In the genomic region with DNA sequence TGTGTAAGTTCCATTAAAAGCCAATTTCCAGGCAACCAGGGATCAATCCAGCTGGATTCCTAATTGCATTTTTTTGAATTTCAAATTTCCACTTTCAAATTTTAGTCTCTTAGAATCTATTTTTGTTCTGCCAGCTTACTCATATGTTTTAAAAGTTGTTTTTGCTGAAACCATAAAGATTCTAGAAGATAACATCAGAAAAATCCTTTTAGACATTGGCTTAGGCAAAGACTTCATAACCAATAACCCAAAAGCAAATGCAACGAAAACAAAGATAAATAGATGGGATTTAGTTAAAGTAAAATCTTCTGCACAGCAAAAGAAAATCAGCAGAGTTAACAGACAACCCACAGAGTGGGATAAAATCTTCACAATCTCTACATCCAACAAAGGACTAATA, we compare ENCODE assay signal across 8 cellular contexts.
"Had no signal": no experiment of that assay in that cellular context is flagged by ENCODE, and none has a peak within 500 bp of the region (broad histone marks: within the 10 kb centered on the region; RNA-seq: fewer than 3 reads in every experiment).

No MANE protein-coding gene starts in this region.

- H3K4me3 ChIP-seq: GM23248, GM23338, HAP-1 had no signal

- DNase-seq: GM23248, GOT3, H7, H9, HCEC 1CT had no signal

- H3K27ac ChIP-seq: GM23248 had no signal

- H3K4me2 ChIP-seq: GM23338 had no signal

- H3K9me3 ChIP-seq: HAP-1 had no signal

- H3K9ac ChIP-seq: GM23248 had no signal

- H3K27ac Mint-ChIP-seq: GM23338 had no signal

- H2AFZ ChIP-seq: GM23248, GM23338 had no signal

- H3K36me3 ChIP-seq: HAP-1 had no signal

- H3K4me1 Mint-ChIP-seq: GM23338, H9 had no signal

- ATAC-seq: GM23338, HCT116 had no signal

- H3K4me3 Mint-ChIP-seq: GM23338, H9 had no signal

- H3K9me3 Mint-ChIP-seq: GM23338, H9 had no signal

- H3K4me1 ChIP-seq: HAP-1 had no signal
